ENCODE assay signal across 10 cellular contexts in genomic region chrX:139759637-139760036, GRCh38. TPM values are rescaled to one million over a fixed set of nuclear protein-coding genes. Genes with fewer than 3 reads are reported as not detected.
DNase-seq lines count a peak whose midpoint lies in the region; ATAC-seq and TF ChIP-seq lines count a peak whose summit lies in the region.
"Had no signal": no experiment of that assay in that cellular context is flagged by ENCODE, and none has a peak within 500 bp of the region (broad histone marks: within the 10 kb centered on the region; RNA-seq: fewer than 3 reads in every experiment).

No MANE protein-coding gene starts in this region.

- no peak overlapping the region for H3K27ac Mint-ChIP-seq in glutamatergic neuron (ENCODE audit: unreplicated experiment)
- H3K27ac Mint-ChIP-seq in activated CD4-positive, alpha-beta T cell treated with anti-CD3 and anti-CD28 coated beads for 36 hours = no peak overlapping the region

- DNase-seq in ACHN (peak; percentile 9), RPMI8226 (peak; percentile 26), glutamatergic neuron (no peak), cortex of kidney (lab: John Stamatoyannopoulos, UW) (no peak)
- DNase-seq in effector CD8-positive, alpha-beta T cell (lab: John Stamatoyannopoulos, UW) = no peak
- DNase-seq in activated CD4-positive, alpha-beta T cell treated with anti-CD3 and anti-CD28 coated beads for 36 hours = no peak
- DNase-seq: activated gamma-delta T cell, NCI-H1417 treated with DMSO at 0.1 percent for 48 hours had no signal

- TF ChIP-seq CTCF in GM12875 (IDR thresholded peaks at IDR 0.05; ENCODE audit: borderline replicate concordance, insufficient read depth, low read depth, low read length) = peak; percentile 37; the same call in 1 of the 2 replicates
- TF ChIP-seq CTCF in glutamatergic neuron (IDR thresholded peaks at IDR 0.05; ENCODE audit: partially characterized antibody, unreplicated experiment) = peak; percentile 32

- CTCF ChIA-PET in activated CD4-positive, alpha-beta T cell treated with anti-CD3 and anti-CD28 coated beads for 36 hours (lab: Charles Lee) = interaction anchor here (0.6 to 1.6 kb wide), 3 partner anchors 13 to 151 kb away, joined by 3 to 4 read pairs (median 3); no protein-coding TSS in a partner anchor

- in situ Hi-C loops in ACHN (cut with HindIII; ENCODE audit: low pct_ligation_motif_present, low pct_unique_long_range_greater_than_20kb, low sequenced_read_pairs) = no loop called here

- intact Hi-C loops in activated CD4-positive, alpha-beta T cell treated with anti-CD3 and anti-CD28 coated beads for 36 hours (cut with DNase I, micrococcal nuclease) = loop anchor here in 1 of 2 experiments (10.0 kb wide), 1 partner anchor 175 kb away; the partner anchor contains the start of gene ATP11C

- POLR2A ChIA-PET in activated CD4-positive, alpha-beta T cell treated with anti-CD3 and anti-CD28 coated beads for 36 hours (lab: Charles Lee) = no interaction called here

- no peaks in the 10 kb centered on the region for H3K36me3 Mint-ChIP-seq in glutamatergic neuron (ENCODE audit: unreplicated experiment)
- H3K36me3 Mint-ChIP-seq in activated CD4-positive, alpha-beta T cell treated with anti-CD3 and anti-CD28 coated beads for 36 hours (ENCODE audit: low read depth) = peaks cover 35% of the 10 kb centered on the region

- H3K9me3 Mint-ChIP-seq in glutamatergic neuron (ENCODE audit: unreplicated experiment) = no peaks in the 10 kb centered on the region
- H3K9me3 Mint-ChIP-seq in activated CD4-positive, alpha-beta T cell treated with anti-CD3 and anti-CD28 coated beads for 36 hours (ENCODE audit: low read depth) = peaks cover 2% of the 10 kb centered on the region

- H3K4me1 Mint-ChIP-seq in glutamatergic neuron (ENCODE audit: low read depth, unreplicated experiment) = peaks cover 3% of the 10 kb centered on the region
- H3K4me1 Mint-ChIP-seq in activated CD4-positive, alpha-beta T cell treated with anti-CD3 and anti-CD28 coated beads for 36 hours = no peaks in the 10 kb centered on the region

- ATAC-seq in HG02588 (IDR thresholded peaks at IDR 0.05; ENCODE audit: unreplicated experiment) = no peak
- no peak for ATAC-seq in activated CD4-positive, alpha-beta T cell treated with anti-CD3 and anti-CD28 coated beads for 36 hours

- H3K4me3 Mint-ChIP-seq in glutamatergic neuron (ENCODE audit: unreplicated experiment) = no peak overlapping the region
- no peak overlapping the region for H3K4me3 Mint-ChIP-seq in activated CD4-positive, alpha-beta T cell treated with anti-CD3 and anti-CD28 coated beads for 36 hours

- no peak overlapping the region for H3K4me3 ChIP-seq in GM12875 (ENCODE audit: low read depth, low read length)

- peaks cover 1% of the 10 kb centered on the region for H3K27me3 Mint-ChIP-seq in glutamatergic neuron (ENCODE audit: unreplicated experiment)
- H3K27me3 Mint-ChIP-seq in activated CD4-positive, alpha-beta T cell treated with anti-CD3 and anti-CD28 coated beads for 36 hours = no peaks in the 10 kb centered on the region

RNA-seq across cellular contexts. Expression of gene MCF2, which starts 51.7 kb away (rescaled TPM):
- total RNA-seq in glutamatergic neuron (ENCODE audit: unreplicated experiment) = 1.2 TPM
- under 1 TPM; 0.34 to 0.74 TPM for total RNA-seq in activated CD4-positive, alpha-beta T cell treated with anti-CD3 and anti-CD28 coated beads for 36 hours

Comparison
In these comparisons a context has a peak if more than half of its experiments do, and no peak if none do; other contexts are left out.
1. DNase-seq: peak in ACHN (single experiment) and RPMI8226 (single experiment); none in glutamatergic neuron (single experiment), cortex of kidney (single experiment), effector CD8-positive, alpha-beta T cell (single experiment) and activated CD4-positive, alpha-beta T cell treated with anti-CD3 and anti-CD28 coated beads for 36 hours (single experiment).